Comparison of ENCODE assay signal across 17 cellular contexts in the genomic region with DNA sequence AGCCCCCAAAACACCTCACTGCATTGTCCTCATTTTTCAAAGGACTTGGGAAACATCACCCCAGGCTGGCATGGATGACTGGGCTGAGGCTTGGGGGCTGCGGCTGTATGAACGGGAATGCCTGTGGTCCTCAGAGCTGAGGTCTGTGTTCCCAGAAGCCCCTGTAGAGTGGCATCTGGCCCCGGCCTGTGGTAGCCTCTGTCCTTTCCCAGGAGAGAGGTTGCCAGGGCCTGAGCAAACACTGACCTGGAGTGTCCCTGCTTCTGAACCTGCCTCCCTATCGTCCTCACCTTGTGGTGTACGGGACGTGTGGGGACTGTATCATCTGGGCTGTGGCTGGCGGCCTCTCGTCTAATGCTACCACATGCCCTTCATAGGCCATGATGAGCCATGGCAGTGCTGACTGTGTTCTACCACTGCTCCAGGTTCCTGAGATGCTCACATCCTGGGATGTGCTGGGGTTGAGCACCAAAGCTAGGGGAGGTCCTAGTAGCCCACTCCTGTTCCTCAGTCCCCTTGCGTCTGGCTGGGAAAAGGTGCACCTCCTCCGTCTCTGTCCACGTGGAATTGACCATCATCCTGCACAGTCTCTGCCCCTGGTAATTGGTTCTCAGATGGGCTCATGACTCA. TPM values are rescaled to one million over a fixed set of nuclear protein-coding genes. Genes with fewer than 3 reads are reported as not detected.
"Had no signal": no experiment of that assay in that cellular context is flagged by ENCODE, and none has a peak within 500 bp of the region (broad histone marks: within the 10 kb centered on the region; RNA-seq: fewer than 3 reads in every experiment).

No MANE protein-coding gene starts in this region.

- H3K4me1 ChIP-seq: ascending aorta, lower lobe of right lung, parathyroid adenoma, tibial nerve had no signal

- H3K27ac ChIP-seq: ascending aorta, lower lobe of right lung, neutrophil, parathyroid adenoma, tibial nerve had no signal

- H3K27me3 ChIP-seq: ascending aorta, tibial nerve had no signal

- H3K4me3 Mint-ChIP-seq: activated CD4-positive, alpha-beta memory T cell treated with anti-CD3 and anti-CD28 coated beads for 36 hours; activated T-helper 17 cell treated with anti-CD3 and anti-CD28 coated beads, Interleukin-2, amount 50 U/mL, for 72 hours; effector memory CD8-positive, alpha-beta T cell; natural killer cell had no signal

- H2AFZ ChIP-seq: parathyroid adenoma had no signal

- H3K9ac ChIP-seq: parathyroid adenoma had no signal

- H3K9me3 ChIP-seq: ascending aorta, lower lobe of right lung, neutrophil, tibial nerve had no signal

- H3K9me3 Mint-ChIP-seq: activated CD4-positive, alpha-beta memory T cell treated with anti-CD3 and anti-CD28 coated beads for 36 hours; activated T-helper 17 cell treated with anti-CD3 and anti-CD28 coated beads, Interleukin-2, amount 50 U/mL, for 72 hours; effector memory CD8-positive, alpha-beta T cell; natural killer cell had no signal

- DNase-seq: activated CD4-positive, alpha-beta memory T cell treated with anti-CD3 and anti-CD28 coated beads for 36 hours; activated naive CD4-positive, alpha-beta T cell treated with anti-CD3 and anti-CD28 coated beads, Interleukin-2, amount 50 U/mL, for 16 hours; activated T-cell treated with anti-CD3 and anti-CD28 coated beads, Interleukin-2, amount 50 U/mL, for 1 hour; dermis blood vessel endothelial cell; effector memory CD8-positive, alpha-beta T cell; left cardiac atrium; lower lobe of right lung; natural killer cell; stimulated activated CD8-positive, alpha-beta memory T cell treated with anti-CD3 and anti-CD28 coated beads, Interleukin-4, amount 100 ng/mL, for 48 hours; stimulated activated naive CD4-positive, alpha-beta T cell had no signal

- H3K4me3 ChIP-seq: ascending aorta, lower lobe of right lung, tibial nerve had no signal

- H3K36me3 ChIP-seq: ascending aorta, lower lobe of right lung, neutrophil, tibial nerve had no signal

- H3K36me3 Mint-ChIP-seq: activated CD4-positive, alpha-beta memory T cell treated with anti-CD3 and anti-CD28 coated beads for 36 hours; natural killer cell had no signal

- H3K4me1 Mint-ChIP-seq: activated T-helper 17 cell treated with anti-CD3 and anti-CD28 coated beads, Interleukin-2, amount 50 U/mL, for 72 hours; natural killer cell had no signal

- H3K27ac Mint-ChIP-seq: activated CD4-positive, alpha-beta memory T cell treated with anti-CD3 and anti-CD28 coated beads for 36 hours; activated T-helper 17 cell treated with anti-CD3 and anti-CD28 coated beads, Interleukin-2, amount 50 U/mL, for 72 hours; effector memory CD8-positive, alpha-beta T cell; natural killer cell had no signal

- H3K79me2 ChIP-seq: parathyroid adenoma had no signal

RNA-seq across cellular contexts. Expression of gene PHACTR3, which starts 27.5 kb away (rescaled TPM):
- total RNA-seq: activated CD4-positive, alpha-beta memory T cell treated with anti-CD3 and anti-CD28 coated beads for 36 hours; activated T-helper 17 cell treated with anti-CD3 and anti-CD28 coated beads, Interleukin-2, amount 50 U/mL, for 72 hours; ascending aorta; fibroblast of villous mesenchyme; natural killer cell; T-helper 2 cell treated with Interferon-gamma antibody and Interleukin-4, amounts not matched to agents 100 ng/mL and 5 ng/mL, for 36 hours had no signal
